9 cellular contexts compared by ENCODE assay signal in genomic region chr11:20873054-20873453, GRCh38.
A peak's percentile ranks its signal among the peaks of the same experiment; 100 is the strongest.
DNase-seq lines count a peak whose midpoint lies in the region; ATAC-seq and TF ChIP-seq lines count a peak whose summit lies in the region.
"Had no signal": no experiment of that assay in that cellular context is flagged by ENCODE, and none has a peak within 500 bp of the region (broad histone marks: within the 10 kb centered on the region; RNA-seq: fewer than 3 reads in every experiment).

No MANE protein-coding gene starts in this region.

- H3K27ac ChIP-seq in cardiac muscle cell (no peak overlapping the region), heart left ventricle (no peak overlapping the region), upper lobe of right lung (no peak overlapping the region)
- H3K27ac ChIP-seq: BLaER1 treated with 17β-estradiol and CSF1 and Interleukin-3, amounts not matched to agents 10 nM and 100 nM had no signal

- H3K9me3 ChIP-seq in cardiac muscle cell (ENCODE audit: low read depth) (no peaks in the 10 kb centered on the region), heart left ventricle (no peaks in the 10 kb centered on the region), upper lobe of right lung (no peaks in the 10 kb centered on the region)
- H3K9me3 ChIP-seq: BLaER1 treated with 17β-estradiol and CSF1 and Interleukin-3, amounts not matched to agents 10 nM and 100 nM had no signal

- no peak for TF ChIP-seq POLR2A in heart left ventricle (IDR thresholded peaks at IDR 0.05)

- intact Hi-C loops in heart left ventricle (cut with DNase I), result no loop called here
- intact Hi-C loops in upper lobe of right lung (cut with DNase I), result no loop called here

- H3K36me3 ChIP-seq in cardiac muscle cell, result no peaks in the 10 kb centered on the region
- H3K36me3 ChIP-seq in heart left ventricle, result no peaks in the 10 kb centered on the region
- no peaks in the 10 kb centered on the region for H3K36me3 ChIP-seq in upper lobe of right lung
- H3K36me3 ChIP-seq: BLaER1 treated with 17β-estradiol and CSF1 and Interleukin-3, amounts not matched to agents 10 nM and 100 nM had no signal

- H3K27me3 ChIP-seq in cardiac muscle cell (no peaks in the 10 kb centered on the region), heart left ventricle (no peaks in the 10 kb centered on the region), upper lobe of right lung (no peaks in the 10 kb centered on the region)
- H3K27me3 ChIP-seq: BLaER1 treated with 17β-estradiol and CSF1 and Interleukin-3, amounts not matched to agents 10 nM and 100 nM had no signal

- 2 to 11% (median 3%) methylated on average over 3 of the region's 3 CpGs for WGBS in heart left ventricle, 4 donors

- H3K4me1 ChIP-seq in cardiac muscle cell (ENCODE audit: low read depth) (no peaks in the 10 kb centered on the region), heart left ventricle (no peaks in the 10 kb centered on the region), upper lobe of right lung (no peaks in the 10 kb centered on the region)
- H3K4me1 ChIP-seq: BLaER1 treated with 17β-estradiol and CSF1 and Interleukin-3, amounts not matched to agents 10 nM and 100 nM had no signal

- no peak for TF ChIP-seq CTCF in cardiac muscle cell (IDR thresholded peaks at IDR 0.05; ENCODE audit: low read depth, low read length)
- peak in 2 of 12 donors; percentile 8 to 19 for TF ChIP-seq CTCF in heart left ventricle (IDR thresholded peaks at IDR 0.05)
- peak; percentile 25 for TF ChIP-seq CTCF in upper lobe of right lung (IDR thresholded peaks at IDR 0.05)

- ATAC-seq in heart left ventricle (no peak), upper lobe of right lung (peak; percentile 43), GM21723 (IDR thresholded peaks at IDR 0.05; ENCODE audit: unreplicated experiment) (no peak)

- DNase-seq in cardiac muscle cell (ENCODE audit: low read depth in 1 of 2, low spot score in 1 of 2), result peak; percentile 2 to 64
- no peak for DNase-seq in heart left ventricle
- DNase-seq in NCI-H2107 treated with DMSO at 0.1 percent for 48 hours (lab: John Stamatoyannopoulos, UW; ENCODE audit: unreplicated experiment), result peak; percentile 89
- peak; percentile 39 for DNase-seq in cerebellar cortex (ENCODE audit: low spot score)
- no peak for DNase-seq in upper lobe of right lung
- DNase-seq in activated CD8-positive, alpha-beta memory T cell treated with anti-CD3 and anti-CD28 coated beads, Interleukin-2, amount 50 U/mL, for 48 hours, result no peak
- DNase-seq in HPDE6-E6E7 (ENCODE audit: extremely low spot score), result no peak

- no peak overlapping the region for H3K4me3 ChIP-seq in cardiac muscle cell
- no peak overlapping the region for H3K4me3 ChIP-seq in heart left ventricle
- H3K4me3 ChIP-seq in upper lobe of right lung, result no peak overlapping the region
- H3K4me3 ChIP-seq: BLaER1 treated with 17β-estradiol and CSF1 and Interleukin-3, amounts not matched to agents 10 nM and 100 nM had no signal

Comparison
In these comparisons a context has a peak if more than half of its experiments do, and no peak if none do; other contexts are left out.
1. DNase-seq: peak in cardiac muscle cell (2 of 2), NCI-H2107 treated with DMSO at 0.1 percent for 48 hours (single experiment) and cerebellar cortex (single experiment); none in heart left ventricle (0 of 5), upper lobe of right lung (single experiment), activated CD8-positive, alpha-beta memory T cell treated with anti-CD3 and anti-CD28 coated beads, Interleukin-2, amount 50 U/mL, for 48 hours (single experiment) and HPDE6-E6E7 (single experiment).